Comparison of ENCODE assay signal across 8 cellular contexts in the genomic region with DNA sequence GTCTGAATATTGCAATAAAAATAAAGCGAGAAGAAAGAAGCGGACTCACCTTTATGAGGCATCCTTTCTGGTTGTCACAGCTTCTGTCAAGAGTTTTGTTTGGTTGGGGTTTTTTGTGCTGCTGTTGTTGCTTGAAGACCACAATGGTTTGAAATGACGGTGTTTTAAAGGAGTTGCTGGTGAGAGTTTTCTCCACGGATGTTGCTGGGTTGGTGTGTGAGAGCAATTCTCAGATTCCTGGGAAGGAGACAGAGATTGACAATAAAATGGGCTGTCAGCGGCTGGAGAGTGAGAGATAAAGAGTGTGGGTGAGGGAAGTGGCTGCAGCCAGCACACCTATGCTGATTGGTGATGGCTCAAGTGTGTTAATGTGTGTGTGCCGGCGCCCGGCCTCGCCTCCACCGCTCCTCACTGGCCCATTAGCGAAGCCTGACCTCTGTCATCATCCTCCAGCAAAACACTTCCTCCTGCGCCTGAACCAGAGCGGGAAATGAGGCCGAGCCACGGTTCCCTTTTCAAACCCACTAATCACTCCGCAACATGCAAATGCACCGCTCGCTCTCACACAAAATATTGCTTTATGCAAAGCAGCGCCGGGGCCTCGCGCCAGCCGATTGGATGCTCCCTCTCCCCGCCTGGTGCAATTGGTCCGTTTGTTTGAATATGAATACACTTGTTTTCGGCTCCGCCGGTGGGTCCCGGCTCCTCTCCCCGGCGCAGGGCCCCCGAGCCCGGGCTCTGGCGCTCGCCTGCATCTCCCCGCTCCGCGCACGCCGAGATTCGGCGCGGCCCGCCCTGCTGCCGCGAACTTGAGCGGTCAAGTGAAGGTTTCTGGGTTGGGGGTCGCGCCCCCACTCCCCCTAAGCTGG. TPM values are rescaled to one million over a fixed set of nuclear protein-coding genes. Genes with fewer than 3 reads are reported as not detected.
A peak's percentile ranks its signal among the peaks of the same experiment; 100 is the strongest.
DNase-seq lines count a peak whose midpoint lies in the region; ATAC-seq and TF ChIP-seq lines count a peak whose summit lies in the region.

PAX6 (minus strand) TSS at position 544 of the 869 bp plus-strand sequence. CDS start 4,911 bp downstream, outside the sequence.

- no peak within 1 kb of the TSS for H2AK5ac ChIP-seq in H9 (ENCODE audit: insufficient read length, low read length)

- ATAC-seq in left lung = peak; percentile 5

- TF ChIP-seq CTCF in H9 (conservative IDR thresholded peaks at IDR 0.05) (no peak), LNCaP clone FGC (IDR thresholded peaks at IDR 0.05; ENCODE audit: control insufficient read depth, extremely low read depth, insufficient read depth) (no peak), choroid plexus epithelial cell (conservative IDR thresholded peaks at IDR 0.05; ENCODE audit: low read depth, low read length) (no peak), left lung (IDR thresholded peaks at IDR 0.05) (no peak)

- intact Hi-C loops in left lung (cut with DNase I) = no loop called here

- H3K27me3 ChIP-seq in H9 (ENCODE audit: insufficient read depth, low read length) = peaks cover 90% of the 10 kb centered on the region
- H3K27me3 ChIP-seq in left lung = peaks cover 97 to 100% of the 10 kb centered on the region in 2 donors

- no peak within 1 kb of the TSS for H3K56ac ChIP-seq in H9 (ENCODE audit: insufficient read length, low read depth, low read length)

- H3K4me3 Mint-ChIP-seq in H9 = peak within 1 kb of the TSS; percentile 51 to 86

- DNase-seq in DMS153 (lab: John Stamatoyannopoulos, UW) (peak; percentile 29), DMS153 treated with DMSO at 0.1 percent for 48 hours (lab: John Stamatoyannopoulos, UW; ENCODE audit: unreplicated experiment) (no peak), H9 (peak; percentile 88), LNCaP clone FGC (ENCODE audit: low read depth) (no peak), SK-N-MC (ENCODE audit: low read depth, low spot score) (peak; percentile 80), choroid plexus epithelial cell (ENCODE audit: low read depth) (peak; percentile 52), left lung (peak; percentile 41 to 80)
- peak in 5 of 6 experiments; percentile 14 to 29 (median 27) for DNase-seq in stimulated activated naive CD4-positive, alpha-beta T cell (lab: John Stamatoyannopoulos, UW)

- H3K23ac ChIP-seq in H9 (ENCODE audit: insufficient read length, low read depth, low read length) = no peak within 1 kb of the TSS

- no CpG with 5 or more reads among the region's 49 CpGs for WGBS in H9 (ENCODE audit: extremely low coverage, insufficient read length, low lambda C conversion rate)

- peaks cover 23% of the 10 kb centered on the region for H3K23me2 ChIP-seq in H9 (ENCODE audit: insufficient read length, low read depth, low read length, poor library complexity, severe bottlenecking)

- H2BK15ac ChIP-seq in H9 (ENCODE audit: low read depth, low read length) = no peak within 1 kb of the TSS

- H4K20me1 ChIP-seq in H9 (ENCODE audit: control insufficient read depth, insufficient read depth, insufficient read length) = peaks cover 3% of the 10 kb centered on the region

- H3K4me1 ChIP-seq in H9 (ENCODE audit: insufficient read depth, low read length) = no peaks in the 10 kb centered on the region
- H3K4me1 ChIP-seq in left lung = peaks cover 22 to 67% of the 10 kb centered on the region in 2 donors

- H3K27me3 Mint-ChIP-seq in H9 (ENCODE audit: low read depth) = peaks cover 99% of the 10 kb centered on the region

- no peak within 1 kb of the TSS for H3K18ac ChIP-seq in H9 (ENCODE audit: insufficient read length, low read depth, low read length)

- H3T11ph ChIP-seq in H9 (ENCODE audit: low read length) = no peak within 1 kb of the TSS

- no peak within 1 kb of the TSS for H4K91ac ChIP-seq in H9 (ENCODE audit: insufficient read length, low read depth, low read length)

- H3K9ac ChIP-seq in H9 (ENCODE audit: extremely low read depth, insufficient read length, low read length) (no peak within 1 kb of the TSS), SK-N-MC (ENCODE audit: insufficient read length) (peak within 1 kb of the TSS; percentile 89)

- no peak within 1 kb of the TSS for H4K8ac ChIP-seq in H9 (replicated peaks; ENCODE audit: insufficient read length, low read depth, low read length)

- H3K4me3 ChIP-seq in LNCaP clone FGC (ENCODE audit: low read depth, low read length) = peak within 1 kb of the TSS; percentile 33
- peak within 1 kb of the TSS; percentile 85 for H3K4me3 ChIP-seq in SK-N-MC
- peak within 1 kb of the TSS; percentile 40 for H3K4me3 ChIP-seq in choroid plexus epithelial cell (ENCODE audit: low read depth, low read length)
- H3K4me3 ChIP-seq in left lung = peak within 1 kb of the TSS in 1 of 2 donors; percentile 22

- peak within 1 kb of the TSS; percentile 94 for H3K4me2 ChIP-seq in H9 (ENCODE audit: insufficient read depth, insufficient read length, low read length)

- H3K36me3 ChIP-seq in SK-N-MC (ENCODE audit: insufficient read depth, low read length) (peaks cover 7% of the 10 kb centered on the region; the same call in 1 of the 2 replicates), left lung (no peaks in the 10 kb centered on the region)

- H3K36me3 Mint-ChIP-seq in H9 (ENCODE audit: insufficient read depth in 1 of 3, low read depth in 3 of 3) = no peaks in the 10 kb centered on the region; a peak in 1 of 7 replicates

- H2BK12ac ChIP-seq in H9 (ENCODE audit: insufficient read length, low read depth, low read length) = no peak within 1 kb of the TSS

- H3K9me3 Mint-ChIP-seq in H9 = no peaks in the 10 kb centered on the region; a peak in 4 of 5 replicates

- peaks cover 37 to 74% of the 10 kb centered on the region in 2 experiments for H3K4me1 Mint-ChIP-seq in H9

- H4K5ac ChIP-seq in H9 (ENCODE audit: insufficient read length, low read depth, low read length) = no peak within 1 kb of the TSS

- H3K4ac ChIP-seq in H9 (ENCODE audit: low read depth, low read length) = no peak within 1 kb of the TSS

- no peaks in the 10 kb centered on the region for H3K79me1 ChIP-seq in H9 (ENCODE audit: insufficient read depth, low read depth, low read length, poor library complexity, severe bottlenecking)

- no peaks in the 10 kb centered on the region for H3K9me3 ChIP-seq in H9 (ENCODE audit: control insufficient read depth, low read depth, low read length)
- H3K9me3 ChIP-seq in SK-N-MC (ENCODE audit: low read depth, low read length) = no peaks in the 10 kb centered on the region
- no peaks in the 10 kb centered on the region for H3K9me3 ChIP-seq in left lung

- H3K27ac ChIP-seq in H9 (ENCODE audit: insufficient read length, low read depth, low read length) (no peak within 1 kb of the TSS), SK-N-MC (peak within 1 kb of the TSS; percentile 82), left lung (no peak within 1 kb of the TSS)

- no peak within 1 kb of the TSS; a peak in 1 of 7 replicates for H3K27ac Mint-ChIP-seq in H9

- no peak within 1 kb of the TSS for H2BK20ac ChIP-seq in H9 (ENCODE audit: low read depth, low read length, poor library complexity, severe bottlenecking)

- no peak within 1 kb of the TSS for H2BK5ac ChIP-seq in H9 (ENCODE audit: insufficient read length, low read length)

- no peak within 1 kb of the TSS for H2AFZ ChIP-seq in H9 (ENCODE audit: low read length)

- H3K14ac ChIP-seq in H9 (ENCODE audit: insufficient read depth, low read length) = no peak within 1 kb of the TSS

- no peaks in the 10 kb centered on the region for H3K79me2 ChIP-seq in H9 (ENCODE audit: insufficient read depth, low read length)

- no peak within 1 kb of the TSS for H2BK120ac ChIP-seq in H9 (ENCODE audit: low read depth, low read length, poor library complexity, severe bottlenecking)

RNA-seq across cellular contexts. Expression of gene PAX6, which starts in this region (rescaled TPM):
- total RNA-seq in H9 (2021) = 0.11 TPM in 1 of 2 replicates, not detected in the other
- not detected for total RNA-seq in left lung

Comparison
In these comparisons a context has a peak if more than half of its experiments do, and no peak if none do; other contexts are left out.
1. DNase-seq: peak in DMS153 (single experiment), SK-N-MC (single experiment), choroid plexus epithelial cell (single experiment) and stimulated activated naive CD4-positive, alpha-beta T cell (5 of 6); none in DMS153 treated with DMSO at 0.1 percent for 48 hours (single experiment) and LNCaP clone FGC (single experiment).
2. Peak in DNase-seq and H3K4me2 ChIP-seq in H9; RNA of the gene not detected or under 1 TPM.
3. Peak in DNase-seq and ATAC-seq in left lung; RNA of the gene not detected or under 1 TPM.